In genomic region chr2:230602562-230603230, GRCh38 we compare ENCODE assay signal across 8 cellular contexts.
DNase-seq lines count a peak whose midpoint lies in the region; ATAC-seq and TF ChIP-seq lines count a peak whose summit lies in the region.

No MANE protein-coding gene starts in this region.

- H3K36me3 Mint-ChIP-seq in naive B cell: peaks cover 32 to 49% of the 10 kb centered on the region in 2 donors
- H3K36me3 Mint-ChIP-seq in H9 (ENCODE audit: insufficient read depth in 1 of 3, low read depth in 3 of 3): no peaks in the 10 kb centered on the region

- no peak overlapping the region for H3K4ac ChIP-seq in H9 (ENCODE audit: low read depth, low read length)

- no peak overlapping the region for H2BK12ac ChIP-seq in H9 (ENCODE audit: insufficient read length, low read depth, low read length)

- H3K4me1 Mint-ChIP-seq in naive B cell (peaks cover 63 to 87% (median 76%) of the 10 kb centered on the region in 3 donors), H9 (peaks cover 5 to 8% of the 10 kb centered on the region in 2 experiments; a peak in 3 of 4 replicates)

- H2BK120ac ChIP-seq in H9 (ENCODE audit: low read depth, low read length, poor library complexity, severe bottlenecking): no peak overlapping the region

- H3K9me3 Mint-ChIP-seq in naive B cell (peaks cover 19 to 69% (median 51%) of the 10 kb centered on the region in 7 donors), H9 (peaks cover 3 to 7% of the 10 kb centered on the region in 2 experiments; a peak in 3 of 5 replicates)

- peak overlapping the region; percentile 95 to 100 (median 98) for H3K27ac Mint-ChIP-seq in naive B cell
- no peak overlapping the region for H3K27ac Mint-ChIP-seq in H9

- H3K4me3 ChIP-seq in coronary artery (no peak overlapping the region), ascending aorta (no peak overlapping the region)

- no peaks in the 10 kb centered on the region for H3K4me1 ChIP-seq in H9 (ENCODE audit: insufficient read depth, low read length)
- H3K4me1 ChIP-seq in ascending aorta: no peaks in the 10 kb centered on the region

- no peak overlapping the region for H4K8ac ChIP-seq in H9 (replicated peaks; ENCODE audit: insufficient read length, low read depth, low read length)

- no peak overlapping the region for H3K9ac ChIP-seq in H9 (ENCODE audit: extremely low read depth, insufficient read length, low read length)

- no peak overlapping the region for H4K91ac ChIP-seq in H9 (ENCODE audit: insufficient read length, low read depth, low read length)

- H3K79me1 ChIP-seq in H9 (ENCODE audit: insufficient read depth, low read depth, low read length, poor library complexity, severe bottlenecking): no peaks in the 10 kb centered on the region

- no peaks in the 10 kb centered on the region for H4K20me1 ChIP-seq in H9 (ENCODE audit: control insufficient read depth, insufficient read depth, insufficient read length)

- no peak overlapping the region for H3K23ac ChIP-seq in H9 (ENCODE audit: insufficient read length, low read depth, low read length)

- H2AFZ ChIP-seq in H9 (ENCODE audit: low read length): no peak overlapping the region

- H2BK15ac ChIP-seq in H9 (ENCODE audit: low read depth, low read length): no peak overlapping the region

- no CpG with 5 or more reads among the region's 7 CpGs for WGBS in H9 (ENCODE audit: extremely low coverage, insufficient read length, low lambda C conversion rate)

- no peak overlapping the region for H3K4me2 ChIP-seq in H9 (ENCODE audit: insufficient read depth, insufficient read length, low read length)

- TF ChIP-seq CTCF in H9 (conservative IDR thresholded peaks at IDR 0.05): no peak
- TF ChIP-seq CTCF in coronary artery (IDR thresholded peaks at IDR 0.05): no peak
- no peak for TF ChIP-seq CTCF in ascending aorta (IDR thresholded peaks at IDR 0.05)

- H3T11ph ChIP-seq in H9 (ENCODE audit: low read length): no peak overlapping the region

- no peak overlapping the region for H3K18ac ChIP-seq in H9 (ENCODE audit: insufficient read length, low read depth, low read length)

- ATAC-seq in GM19035 (IDR thresholded peaks at IDR 0.05; ENCODE audit: unreplicated experiment) (peak; percentile 53), HG03097 (IDR thresholded peaks at IDR 0.05; ENCODE audit: low FRiP score, unreplicated experiment) (peak; percentile 63), naive B cell (ENCODE audit: low read depth in 2 of 2) (peak; percentile 93 to 94)

- H3K79me2 ChIP-seq in H9 (ENCODE audit: insufficient read depth, low read length): no peaks in the 10 kb centered on the region

- H2BK20ac ChIP-seq in H9 (ENCODE audit: low read depth, low read length, poor library complexity, severe bottlenecking): no peak overlapping the region

- no peaks in the 10 kb centered on the region for H3K36me3 ChIP-seq in ascending aorta

- intact Hi-C loops in ascending aorta (cut with DNase I): no loop called here

- H3K56ac ChIP-seq in H9 (ENCODE audit: insufficient read length, low read depth, low read length): no peak overlapping the region

- H3K9me3 ChIP-seq in H9 (ENCODE audit: control insufficient read depth, low read depth, low read length) (no peaks in the 10 kb centered on the region), ascending aorta (no peaks in the 10 kb centered on the region)

- H3K27me3 ChIP-seq in H9 (ENCODE audit: insufficient read depth, low read length): no peaks in the 10 kb centered on the region
- H3K27me3 ChIP-seq in ascending aorta: no peaks in the 10 kb centered on the region

- no peak overlapping the region for H2BK5ac ChIP-seq in H9 (ENCODE audit: insufficient read length, low read length)

- H4K5ac ChIP-seq in H9 (ENCODE audit: insufficient read length, low read depth, low read length): no peak overlapping the region

- H3K23me2 ChIP-seq in H9 (ENCODE audit: insufficient read length, low read depth, low read length, poor library complexity, severe bottlenecking): no peaks in the 10 kb centered on the region

- H3K4me3 Mint-ChIP-seq in naive B cell (peak overlapping the region; percentile 69 to 86 (median 78)), H9 (no peak overlapping the region)

- H2AK5ac ChIP-seq in H9 (ENCODE audit: insufficient read length, low read length): no peak overlapping the region

- no peak overlapping the region for H3K14ac ChIP-seq in H9 (ENCODE audit: insufficient read depth, low read length)

- H3K27ac ChIP-seq in H9 (ENCODE audit: insufficient read length, low read depth, low read length): no peak overlapping the region
- H3K27ac ChIP-seq in coronary artery: no peak overlapping the region
- no peak overlapping the region for H3K27ac ChIP-seq in ascending aorta

- no peaks in the 10 kb centered on the region for H3K27me3 Mint-ChIP-seq in naive B cell
- peaks cover 4% of the 10 kb centered on the region for H3K27me3 Mint-ChIP-seq in H9 (ENCODE audit: low read depth)

- DNase-seq in activated CD4-positive, alpha-beta T cell treated with anti-CD3 and anti-CD28 coated beads for 48 hours: peak; percentile 59
- peak; percentile 75 for DNase-seq in naive B cell
- no peak for DNase-seq in H9
- no peak for DNase-seq in NCI-H510A treated with DMSO at 0.1 percent for 48 hours (lab: John Stamatoyannopoulos, UW)
- DNase-seq in coronary artery (ENCODE audit: low spot score): no peak
- DNase-seq in ascending aorta (ENCODE audit: low spot score in 2 of 2): no peak

Comparison
In these comparisons a context has a peak if more than half of its experiments do, and no peak if none do; other contexts are left out.
1. DNase-seq: peak in activated CD4-positive, alpha-beta T cell treated with anti-CD3 and anti-CD28 coated beads for 48 hours (single experiment) and naive B cell (single experiment); none in H9 (single experiment), NCI-H510A treated with DMSO at 0.1 percent for 48 hours (single experiment), coronary artery (single experiment) and ascending aorta (0 of 2).
2. H3K27ac Mint-ChIP-seq: peak in naive B cell (6 of 6); none in H9 (0 of 3).
3. H3K4me3 Mint-ChIP-seq: peak in naive B cell (8 of 8); none in H9 (0 of 2).
4. Peak in every context shown above with its lines, with median percentiles within 50 percentile points of each other: ATAC-seq.